2 cellular contexts compared by ENCODE assay signal in the genomic region with DNA sequence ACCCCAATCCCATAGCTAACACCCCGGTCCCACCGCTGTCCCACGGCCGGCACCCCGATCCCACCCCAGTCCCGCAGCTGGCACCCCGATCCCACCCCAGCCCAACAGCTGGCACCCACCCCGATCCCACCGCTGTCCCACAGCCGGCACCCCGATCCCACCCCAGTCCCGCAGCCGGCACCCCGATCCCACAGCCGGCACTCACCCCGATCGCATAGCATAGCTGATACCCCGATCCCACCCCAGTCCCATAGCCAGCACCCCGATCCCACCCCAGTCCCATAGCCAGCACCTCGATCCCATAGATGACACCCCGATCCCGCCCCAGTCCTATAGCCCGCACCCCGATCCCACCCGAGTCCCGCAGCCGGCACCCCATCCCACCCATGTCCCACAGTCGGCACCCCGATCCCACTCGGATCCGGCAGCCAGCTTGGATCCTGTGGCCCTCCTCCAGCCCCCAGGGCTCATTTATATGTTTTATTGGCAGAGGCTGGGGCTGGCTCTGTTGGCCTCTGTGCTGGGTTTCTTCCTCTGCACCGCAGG.
TF ChIP-seq lines count a peak whose summit lies in the region.

No MANE protein-coding gene starts in this region.

TF ChIP-seq in HCT116, 20 proteins besides CTCF, POLR2A, EP300 and RAD21:
- no peak for TF ChIP-seq JUND (IDR thresholded peaks at IDR 0.05)
- no peak for TF ChIP-seq SP1 (IDR thresholded peaks at IDR 0.05; ENCODE audit: low read depth)
- TF ChIP-seq ELF1 (IDR thresholded peaks at IDR 0.05; ENCODE audit: borderline replicate concordance, low read depth): no peak
- TF ChIP-seq, protein P1, sequence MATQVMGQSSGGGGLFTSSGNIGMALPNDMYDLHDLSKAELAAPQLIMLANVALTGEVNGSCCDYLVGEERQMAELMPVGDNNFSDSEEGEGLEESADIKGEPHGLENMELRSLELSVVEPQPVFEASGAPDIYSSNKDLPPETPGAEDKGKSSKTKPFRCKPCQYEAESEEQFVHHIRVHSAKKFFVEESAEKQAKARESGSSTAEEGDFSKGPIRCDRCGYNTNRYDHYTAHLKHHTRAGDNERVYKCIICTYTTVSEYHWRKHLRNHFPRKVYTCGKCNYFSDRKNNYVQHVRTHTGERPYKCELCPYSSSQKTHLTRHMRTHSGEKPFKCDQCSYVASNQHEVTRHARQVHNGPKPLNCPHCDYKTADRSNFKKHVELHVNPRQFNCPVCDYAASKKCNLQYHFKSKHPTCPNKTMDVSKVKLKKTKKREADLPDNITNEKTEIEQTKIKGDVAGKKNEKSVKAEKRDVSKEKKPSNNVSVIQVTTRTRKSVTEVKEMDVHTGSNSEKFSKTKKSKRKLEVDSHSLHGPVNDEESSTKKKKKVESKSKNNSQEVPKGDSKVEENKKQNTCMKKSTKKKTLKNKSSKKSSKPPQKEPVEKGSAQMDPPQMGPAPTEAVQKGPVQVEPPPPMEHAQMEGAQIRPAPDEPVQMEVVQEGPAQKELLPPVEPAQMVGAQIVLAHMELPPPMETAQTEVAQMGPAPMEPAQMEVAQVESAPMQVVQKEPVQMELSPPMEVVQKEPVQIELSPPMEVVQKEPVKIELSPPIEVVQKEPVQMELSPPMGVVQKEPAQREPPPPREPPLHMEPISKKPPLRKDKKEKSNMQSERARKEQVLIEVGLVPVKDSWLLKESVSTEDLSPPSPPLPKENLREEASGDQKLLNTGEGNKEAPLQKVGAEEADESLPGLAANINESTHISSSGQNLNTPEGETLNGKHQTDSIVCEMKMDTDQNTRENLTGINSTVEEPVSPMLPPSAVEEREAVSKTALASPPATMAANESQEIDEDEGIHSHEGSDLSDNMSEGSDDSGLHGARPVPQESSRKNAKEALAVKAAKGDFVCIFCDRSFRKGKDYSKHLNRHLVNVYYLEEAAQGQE (IDR thresholded peaks at IDR 0.05; ENCODE audit: low read depth): no peak
- TF ChIP-seq TCF7L2 (IDR thresholded peaks at IDR 0.05; ENCODE audit: borderline replicate concordance, extremely low read depth, insufficient read depth, insufficient read length): no peak
- no peak for TF ChIP-seq ZNF274 (IDR thresholded peaks at IDR 0.05; ENCODE audit: low read depth, low read length)
- no peak for TF ChIP-seq ZBTB33 (IDR thresholded peaks at IDR 0.05; ENCODE audit: extremely low read depth, insufficient replicate concordance, low read length)
- TF ChIP-seq FOSL1 (IDR thresholded peaks at IDR 0.05; ENCODE audit: low read depth): no peak
- no peak for TF ChIP-seq SIN3A (IDR thresholded peaks at IDR 0.05; ENCODE audit: low read depth)
- TF ChIP-seq SRF (IDR thresholded peaks at IDR 0.05; ENCODE audit: low read depth): no peak
- no peak for TF ChIP-seq CEBPB (IDR thresholded peaks at IDR 0.05; ENCODE audit: low read depth)
- TF ChIP-seq ZFX (IDR thresholded peaks at IDR 0.05): no peak
- no peak for TF ChIP-seq EZH2phosphoT487 (IDR thresholded peaks at IDR 0.05; ENCODE audit: borderline replicate concordance)
- no peak for TF ChIP-seq EZH2 (IDR thresholded peaks at IDR 0.05)
- TF ChIP-seq POLR2AphosphoS5 (IDR thresholded peaks at IDR 0.05; ENCODE audit: low read depth, low read length): no peak
- TF ChIP-seq, protein P2, sequence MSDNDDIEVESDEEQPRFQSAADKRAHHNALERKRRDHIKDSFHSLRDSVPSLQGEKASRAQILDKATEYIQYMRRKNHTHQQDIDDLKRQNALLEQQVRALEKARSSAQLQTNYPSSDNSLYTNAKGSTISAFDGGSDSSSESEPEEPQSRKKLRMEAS (IDR thresholded peaks at IDR 0.05): no peak
- no peak for TF ChIP-seq EGR1 (IDR thresholded peaks at IDR 0.05; ENCODE audit: low read depth)
- TF ChIP-seq ATF3 (IDR thresholded peaks at IDR 0.05): no peak

TF ChIP-seq in GM12891, 5 proteins besides CTCF, POLR2A, EP300 and RAD21:
- TF ChIP-seq PAX5 (IDR thresholded peaks at IDR 0.05; ENCODE audit: insufficient read depth, low read length, severe bottlenecking) (no peak), TAF1 (IDR thresholded peaks at IDR 0.05; ENCODE audit: low read depth, low read length) (no peak), SPI1 (IDR thresholded peaks at IDR 0.05; ENCODE audit: low read depth, low read length) (no peak), POU2F2 (IDR thresholded peaks at IDR 0.05; ENCODE audit: low read depth, low read length) (no peak), POLR2AphosphoS5 (IDR thresholded peaks at IDR 0.05; ENCODE audit: low read depth, low read length) (no peak)
